ENCODE assay signal across 25 cellular contexts in genomic region chr14:59085207-59085739, GRCh38.
DNase-seq lines count a peak whose midpoint lies in the region; FAIRE-seq lines count a peak whose summit lies in the region.
"Had no signal": no experiment of that assay in that cellular context is flagged by ENCODE, and none has a peak within 500 bp of the region (broad histone marks: within the 10 kb centered on the region; RNA-seq: fewer than 3 reads in every experiment).

No MANE protein-coding gene starts in this region.

- no peak overlapping the region for H3K9ac ChIP-seq in neuronal stem cell (ENCODE audit: low read depth, low read length, poor library complexity)

- no peak overlapping the region for H3K4ac ChIP-seq in neuronal stem cell (ENCODE audit: low read length)

- peak overlapping the region; percentile 13 for H3K27ac ChIP-seq in neuronal stem cell (replicated peaks; ENCODE audit: low read length)
- H3K27ac ChIP-seq: A549, Peyer's patch, SK-N-MC had no signal

- peak; percentile 90 for FAIRE-seq in HTR-8/SVneo (lab: Jason Lieb, UNC)
- FAIRE-seq: A549, D721Med, GM12878 had no signal

- H2BK15ac ChIP-seq in neuronal stem cell (ENCODE audit: low read length) = no peak overlapping the region

- no peaks in the 10 kb centered on the region for H3K27me3 ChIP-seq in neuronal stem cell (ENCODE audit: control insufficient read depth in 3 of 3, insufficient read depth in 3 of 3, low read depth in 1 of 3, low read length in 3 of 3)
- H3K27me3 ChIP-seq: BE2C, Peyer's patch had no signal

- H3K79me1 ChIP-seq in neuronal stem cell (ENCODE audit: low read depth, low read length) = no peaks in the 10 kb centered on the region

- no peak overlapping the region for H2AK5ac ChIP-seq in neuronal stem cell (ENCODE audit: low read depth, low read length)

- H3K4me2 ChIP-seq in neuronal stem cell (ENCODE audit: insufficient read depth, low read length, poor library complexity, severe bottlenecking) = no peak overlapping the region
- H3K4me2 ChIP-seq: A549 had no signal

- H2AFZ ChIP-seq in neuronal stem cell (ENCODE audit: low read length) = no peak overlapping the region

- no peaks in the 10 kb centered on the region for H3K36me3 ChIP-seq in neuronal stem cell (replicated peaks in 1 of 2; ENCODE audit: control insufficient read depth in 2 of 2, insufficient read depth in 2 of 2, low read length in 2 of 2)
- H3K36me3 ChIP-seq: BE2C, Peyer's patch had no signal

- peak; percentile 12 for DNase-seq in ELF-1 (ENCODE audit: low read depth, low spot score)
- DNase-seq in HTR-8/SVneo (ENCODE audit: insufficient read length, low spot score) = no peak
- peak; percentile 53 for DNase-seq in amniotic epithelial cell (ENCODE audit: low read depth)
- no peak for DNase-seq in neuronal stem cell (ENCODE audit: low spot score)
- DNase-seq in HuH-7.5 (ENCODE audit: low spot score) = no peak
- no peak for DNase-seq in HuH-7 (ENCODE audit: low spot score)
- DNase-seq in NOMO-1 treated with dmso at 0.1 percent for 144 hours (lab: John Stamatoyannopoulos, UW; ENCODE audit: unreplicated experiment) = no peak
- DNase-seq in NK-92 (lab: John Stamatoyannopoulos, UW; ENCODE audit: unreplicated experiment) = no peak
- DNase-seq: BE2C; DMS53; KG1; NCI-H1092 treated with DMSO at 0.1 percent for 48 hours; NCI-H1436 treated with DMSO at 0.1 percent for 48 hours; NCI-H1930; NCI-H2227 treated with DMSO at 0.1 percent for 48 hours; NCI-H510A treated with DMSO at 0.1 percent for 48 hours; NCI-H748 treated with DMSO at 0.1 percent for 48 hours; NK-92 treated with Interleukin-12 subunit alpha and Interleukin-12 subunit beta, amount 100 ng/mL, for 24 hours; Peyer's patch; SHP77; SW 1271 had no signal

- H2BK5ac ChIP-seq in neuronal stem cell (ENCODE audit: low read length) = no peak overlapping the region

- H4K91ac ChIP-seq in neuronal stem cell (ENCODE audit: low read depth, low read length, poor library complexity) = no peak overlapping the region

- no peaks in the 10 kb centered on the region for H3K9me3 ChIP-seq in neuronal stem cell (replicated peaks in 1 of 2; ENCODE audit: control insufficient read depth in 2 of 2, insufficient read depth in 1 of 2, low read depth in 1 of 2, low read length in 2 of 2)
- H3K9me3 ChIP-seq: A549, BE2C, Peyer's patch had no signal

- no peak overlapping the region for H3K4me3 ChIP-seq in neuronal stem cell (ENCODE audit: low read length in 2 of 2)
- H3K4me3 ChIP-seq: A549, GM12878, Peyer's patch, SK-N-MC had no signal

- H2BK120ac ChIP-seq in neuronal stem cell (ENCODE audit: low read depth, low read length) = no peak overlapping the region

- peaks cover 0 to 4% of the 10 kb centered on the region in 2 donors for H3K4me1 ChIP-seq in neuronal stem cell (ENCODE audit: control insufficient read depth in 2 of 2, insufficient read depth in 1 of 2, low read depth in 1 of 2, low read length in 2 of 2)
- H3K4me1 ChIP-seq: A549, BE2C, Peyer's patch had no signal

- no peak overlapping the region for H4K8ac ChIP-seq in neuronal stem cell (ENCODE audit: low read depth, low read length)

- no peak overlapping the region for H3K14ac ChIP-seq in neuronal stem cell (ENCODE audit: low read length)

- no peak overlapping the region for H3K18ac ChIP-seq in neuronal stem cell (ENCODE audit: low read length)

- WGBS in neuronal stem cell (ENCODE audit: extremely low coverage in 2 of 2, insufficient read length in 2 of 2, insufficient replicate concordance in 1 of 2), 2 donors = no CpG with 5 or more reads among the region's 2 CpGs

- H2BK12ac ChIP-seq in neuronal stem cell (ENCODE audit: low read length) = no peak overlapping the region

- no peak overlapping the region for H3K23ac ChIP-seq in neuronal stem cell (ENCODE audit: low read depth, low read length, poor library complexity)

Comparison
In these comparisons a context has a peak if more than half of its experiments do, and no peak if none do; other contexts are left out.
1. DNase-seq: peak in ELF-1 (single experiment) and amniotic epithelial cell (single experiment); none in HTR-8/SVneo (single experiment), neuronal stem cell (single experiment), HuH-7.5 (single experiment), HuH-7 (single experiment), NOMO-1 treated with dmso at 0.1 percent for 144 hours (single experiment) and NK-92 (single experiment).